22 cellular contexts compared by ENCODE assay signal in the genomic region with DNA sequence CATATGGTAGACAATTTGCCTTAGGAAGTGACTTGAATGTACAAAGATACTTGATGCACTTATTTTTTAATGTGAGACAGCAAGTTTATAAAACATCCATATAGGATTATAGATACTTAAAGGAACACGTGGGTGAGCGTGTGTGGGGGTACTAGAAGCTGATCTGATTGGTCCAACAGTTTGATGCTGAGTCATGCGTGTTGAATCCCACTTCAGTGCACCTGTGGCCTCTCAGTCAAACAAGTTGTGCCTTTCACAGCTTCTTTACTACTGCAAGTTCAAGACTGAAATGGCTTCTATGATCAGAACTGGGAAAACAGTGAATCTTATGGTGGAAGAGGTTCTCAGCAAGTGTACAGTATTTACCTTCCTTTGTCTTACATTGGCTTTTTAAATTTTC.
"Had no signal": no experiment of that assay in that cellular context is flagged by ENCODE, and none has a peak within 500 bp of the region (broad histone marks: within the 10 kb centered on the region; RNA-seq: fewer than 3 reads in every experiment).

No MANE protein-coding gene starts in this region.

- H3K4me3 Mint-ChIP-seq: activated CD4-positive, alpha-beta memory T cell treated with anti-CD3 and anti-CD28 coated beads for 36 hours; activated CD4-positive, alpha-beta T cell treated with anti-CD3 and anti-CD28 coated beads for 36 hours; activated naive CD4-positive, alpha-beta T cell treated with anti-CD3 and anti-CD28 coated beads, Interleukin-2, amount 50 U/mL, for 24 hours; activated T-cell treated with anti-CD3 and anti-CD28 coated beads, Interleukin-2, amount 50 U/mL, for 4 hours; nephron; stimulated activated naive CD8-positive, alpha-beta T cell treated with anti-CD3 and anti-CD28 coated beads, Interleukin-15, Interleukin-2, amounts not matched to agents 100 ng/mL and 50 ng/mL, for 24 hours; T-helper 17 cell; type B pancreatic cell had no signal

- ATAC-seq: gastrocnemius medialis, mucosa of descending colon, right cardiac atrium, T-helper 17 cell had no signal

- H3K4me3 ChIP-seq: adrenal gland, gastrocnemius medialis, left ventricle myocardium inferior, mucosa of descending colon, prostate gland, spleen, suprapubic skin had no signal

- H3K9me3 Mint-ChIP-seq: activated CD4-positive, alpha-beta memory T cell treated with anti-CD3 and anti-CD28 coated beads for 36 hours; activated naive CD4-positive, alpha-beta T cell treated with anti-CD3 and anti-CD28 coated beads, Interleukin-2, amount 50 U/mL, for 24 hours; activated T-cell treated with anti-CD3 and anti-CD28 coated beads, Interleukin-2, amount 50 U/mL, for 4 hours; nephron; stimulated activated naive CD8-positive, alpha-beta T cell treated with anti-CD3 and anti-CD28 coated beads, Interleukin-15, Interleukin-2, amounts not matched to agents 100 ng/mL and 50 ng/mL, for 24 hours; type B pancreatic cell had no signal

- H3K36me3 ChIP-seq: gastrocnemius medialis, prostate gland had no signal

- H3K27me3 ChIP-seq: adrenal gland, gastrocnemius medialis, spleen, suprapubic skin had no signal

- H3K27ac ChIP-seq: adrenal gland, gastrocnemius medialis, left ventricle myocardium inferior, prostate gland, spleen, suprapubic skin, WERI-Rb-1 had no signal

- DNase-seq: activated CD4-positive, alpha-beta memory T cell treated with anti-CD3 and anti-CD28 coated beads for 36 hours; activated CD4-positive, alpha-beta T cell treated with anti-CD3 and anti-CD28 coated beads for 36 hours; activated effector memory CD4-positive, alpha-beta T cell treated with anti-CD3 and anti-CD28 coated beads, Interleukin-2, amount 50 U/mL, for 16 hours; activated T-cell treated with anti-CD3 and anti-CD28 coated beads, Interleukin-2, amount 50 U/mL, for 4 hours; adrenal gland; erythroblast; gastrocnemius medialis; left ventricle myocardium inferior; mucosa of descending colon; occipital lobe; right cardiac atrium; spleen; T-helper 17 cell; WERI-Rb-1 had no signal

- H3K27ac Mint-ChIP-seq: activated CD4-positive, alpha-beta memory T cell treated with anti-CD3 and anti-CD28 coated beads for 36 hours; activated CD4-positive, alpha-beta T cell treated with anti-CD3 and anti-CD28 coated beads for 36 hours; nephron; stimulated activated naive CD8-positive, alpha-beta T cell treated with anti-CD3 and anti-CD28 coated beads, Interleukin-15, Interleukin-2, amounts not matched to agents 100 ng/mL and 50 ng/mL, for 24 hours; T-helper 17 cell; type B pancreatic cell had no signal

- H3K9me3 ChIP-seq: adrenal gland, gastrocnemius medialis, left ventricle myocardium inferior, mucosa of descending colon, prostate gland, spleen, suprapubic skin had no signal

- FAIRE-seq: colon, keratinocyte had no signal

- H3K27me3 Mint-ChIP-seq: activated naive CD4-positive, alpha-beta T cell treated with anti-CD3 and anti-CD28 coated beads, Interleukin-2, amount 50 U/mL, for 24 hours; T-helper 17 cell; type B pancreatic cell had no signal
